Comparison of ENCODE assay signal across 17 cellular contexts in genomic region chrX:10052906-10053625, GRCh38.
DNase-seq lines count a peak whose midpoint lies in the region; ATAC-seq, FAIRE-seq and TF ChIP-seq lines count a peak whose summit lies in the region.
"Had no signal": no experiment of that assay in that cellular context is flagged by ENCODE, and none has a peak within 500 bp of the region (broad histone marks: within the 10 kb centered on the region; RNA-seq: fewer than 3 reads in every experiment).

No MANE protein-coding gene starts in this region.

- peaks cover 0 to 12% (median 0%) of the 10 kb centered on the region in 4 donors for H3K9me3 ChIP-seq in esophagus muscularis mucosa
- peaks cover 0 to 14% of the 10 kb centered on the region in 2 donors for H3K9me3 ChIP-seq in lung (ENCODE audit: control insufficient read depth in 2 of 2, insufficient read depth in 1 of 2, low read length in 1 of 2)
- H3K9me3 ChIP-seq in thyroid gland, result no peaks in the 10 kb centered on the region
- H3K9me3 ChIP-seq in HepG2 (ENCODE audit: low read length), result no peaks in the 10 kb centered on the region
- H3K9me3 ChIP-seq: colonic mucosa, right lobe of liver, thoracic aorta had no signal

- H3K4me1 ChIP-seq in esophagus muscularis mucosa (peaks cover 31 to 54% (median 53%) of the 10 kb centered on the region in 4 donors), lung (ENCODE audit: control insufficient read depth in 2 of 2, insufficient read depth in 2 of 2, low read length in 2 of 2) (peaks cover 12 to 17% of the 10 kb centered on the region in 2 donors), thyroid gland (peaks cover 0 to 30% of the 10 kb centered on the region in 2 donors), HepG2 (ENCODE audit: insufficient read depth, low read length) (no peaks in the 10 kb centered on the region)
- H3K4me1 ChIP-seq: colonic mucosa, right lobe of liver had no signal

- POLR2A ChIA-PET in HepG2 (lab: Yijun Ruan, JAX), result no interaction called here

- H4K20me1 ChIP-seq in HepG2 (ENCODE audit: insufficient read depth, low read length), result no peaks in the 10 kb centered on the region

- ATAC-seq in lung (ENCODE audit: insufficient read depth, low FRiP score) (no peak), HG03571 (IDR thresholded peaks at IDR 0.05; ENCODE audit: unreplicated experiment) (no peak), HG03342 (IDR thresholded peaks at IDR 0.05; ENCODE audit: unreplicated experiment) (no peak), HepG2 (no peak)
- ATAC-seq: GM23338, K562 had no signal

- H3K27ac ChIP-seq in esophagus muscularis mucosa (replicated peaks in 1 of 4), result peak overlapping the region; percentile 14 to 59 (median 47)
- peak overlapping the region; percentile 41 to 45 for H3K27ac ChIP-seq in lung (ENCODE audit: low read depth in 1 of 2, low read length in 1 of 2)
- H3K27ac ChIP-seq in thyroid gland, result peak overlapping the region in 1 of 3 donors; percentile 54
- H3K27ac ChIP-seq in HepG2 (ENCODE audit: extremely low read length, insufficient read depth, low read length), result no peak overlapping the region
- H3K27ac ChIP-seq: colonic mucosa, right lobe of liver had no signal

- no peak for TF ChIP-seq RAD21 in HepG2 (CRISPR knock-in tag; IDR thresholded peaks at IDR 0.05)

- no peak overlapping the region for H2AFZ ChIP-seq in HepG2 (ENCODE audit: low read length)
- H2AFZ ChIP-seq: GM23338 had no signal

- CTCF ChIA-PET in HepG2 (lab: Yijun Ruan, JAX; ENCODE audit: low intra/inter-chr PET ratio, low total read pairs), result no interaction called here

- H3K27me3 ChIP-seq in esophagus muscularis mucosa (no peaks in the 10 kb centered on the region), lung (ENCODE audit: control insufficient read depth, insufficient read depth) (no peaks in the 10 kb centered on the region), thyroid gland (no peaks in the 10 kb centered on the region), HepG2 (ENCODE audit: control insufficient read depth in 1 of 2, insufficient read depth in 2 of 2, low read length in 2 of 2) (no peaks in the 10 kb centered on the region)
- H3K27me3 ChIP-seq: colonic mucosa, right lobe of liver had no signal

- peak; percentile 29 for DNase-seq in M059J (ENCODE audit: low read depth)
- DNase-seq in esophagus muscularis mucosa (ENCODE audit: extremely low spot score), result no peak
- no peak for DNase-seq in lung (ENCODE audit: low spot score)
- peak; percentile 37 to 49 for DNase-seq in thyroid gland
- no peak for DNase-seq in HepG2 (ENCODE audit: low spot score)
- DNase-seq in effector CD8-positive, alpha-beta T cell (lab: John Stamatoyannopoulos, UW), result no peak
- DNase-seq: activated CD4-positive, alpha-beta T cell treated with anti-CD3 and anti-CD28 coated beads, Interleukin-2, amount 50 U/mL, for 4 hours; activated naive CD4-positive, alpha-beta T cell treated with Interleukin-2 at 50 U/mL for 16 hours; colonic mucosa; glutamatergic neuron; NCI-H2081; right lobe of liver had no signal

- H3K4me3 ChIP-seq in esophagus muscularis mucosa, result no peak overlapping the region
- H3K4me3 ChIP-seq in lung, result no peak overlapping the region
- no peak overlapping the region for H3K4me3 ChIP-seq in thyroid gland (replicated peaks in 1 of 3)
- H3K4me3 ChIP-seq in HepG2 (replicated peaks in 1 of 3; ENCODE audit: insufficient read depth in 1 of 3, low read depth in 2 of 3, low read length in 3 of 3), result no peak overlapping the region
- H3K4me3 ChIP-seq: colonic mucosa, GM23338, K562, right lobe of liver, thoracic aorta had no signal

- TF ChIP-seq POLR2A in esophagus muscularis mucosa (IDR thresholded peaks at IDR 0.05; ENCODE audit: low read depth) (no peak), thyroid gland (IDR thresholded peaks at IDR 0.05) (no peak), HepG2 (IDR thresholded peaks at IDR 0.05; ENCODE audit: insufficient read depth in 1 of 2, low read depth in 2 of 2, low read length in 2 of 2) (no peak)

- no peak for FAIRE-seq in HepG2 (lab: Jason Lieb, UNC)
- FAIRE-seq: K562 had no signal

- TF ChIP-seq EP300 in esophagus muscularis mucosa (IDR thresholded peaks at IDR 0.05), result no peak
- no peak for TF ChIP-seq EP300 in HepG2 (IDR thresholded peaks at IDR 0.05; ENCODE audit: low read depth in 2 of 2, low read length in 2 of 2)
- TF ChIP-seq EP300 in HepG2 (CRISPR knock-in tag; IDR thresholded peaks at IDR 0.05; ENCODE audit: borderline replicate concordance), result no peak

- no peaks in the 10 kb centered on the region for H3K79me2 ChIP-seq in HepG2 (ENCODE audit: insufficient read depth, low read length)

- H3K36me3 ChIP-seq in esophagus muscularis mucosa (no peaks in the 10 kb centered on the region), lung (ENCODE audit: control insufficient read depth in 2 of 2, insufficient read depth in 2 of 2, low read length in 2 of 2) (no peaks in the 10 kb centered on the region), thyroid gland (no peaks in the 10 kb centered on the region), HepG2 (replicated peaks in 1 of 2; ENCODE audit: control insufficient read depth in 1 of 2, insufficient read depth in 2 of 2, low read length in 2 of 2) (no peaks in the 10 kb centered on the region)
- H3K36me3 ChIP-seq: colonic mucosa, right lobe of liver, thoracic aorta had no signal

- H3K9ac ChIP-seq in HepG2 (ENCODE audit: insufficient read depth, low read depth, low read length), result no peak overlapping the region

- intact Hi-C loops in esophagus muscularis mucosa (cut with DNase I), result no loop called here
- intact Hi-C loops in thyroid gland (cut with DNase I), result no loop called here
- intact Hi-C loops in HepG2 (cut with micrococcal nuclease; ENCODE audit: unreplicated experiment), result no loop called here

- in situ Hi-C loops in HepG2 (cut with HindIII; ENCODE audit: extremely low pct_ligation_motif_present, low pct_unique_long_range_greater_than_20kb), result no loop called here

- BruUV-seq in HepG2 (replicated peaks; lab: Mats Ljungman, UMichigan), result no TSS peak

- no peak overlapping the region for H3K4me2 ChIP-seq in HepG2 (ENCODE audit: low read depth, low read length)
- H3K4me2 ChIP-seq: GM23338 had no signal

- TF ChIP-seq CTCF in esophagus muscularis mucosa (IDR thresholded peaks at IDR 0.05) (no peak), lung (IDR thresholded peaks at IDR 0.05; ENCODE audit: control extremely low read depth, extremely low read depth) (no peak), thyroid gland (IDR thresholded peaks at IDR 0.05) (no peak), HepG2 (CRISPR knock-in tag; IDR thresholded peaks at IDR 0.05) (no peak)

- WGBS in esophagus muscularis mucosa, result 76% methylated on average over 4 of the region's 5 CpGs
- 70 to 86% methylated on average over 5 of the region's 5 CpGs for WGBS in lung, 2 donors
- 82 to 92% methylated on average over 4 to 5 of the region's 5 CpGs for WGBS in thyroid gland, 2 donors
- 86% methylated on average over 4 of the region's 5 CpGs for WGBS in HepG2 (ENCODE audit: low lambda C conversion rate)

TF ChIP-seq in HepG2, 621 proteins besides CTCF, POLR2A, EP300 and RAD21 (continues in another document):
- TF ChIP-seq JUN (CRISPR knock-in tag; IDR thresholded peaks at IDR 0.05), result no peak
- TF ChIP-seq ZNF737 (CRISPR knock-in tag; IDR thresholded peaks at IDR 0.05; ENCODE audit: borderline replicate concordance), result no peak
- no peak for TF ChIP-seq MTA3 (CRISPR knock-in tag; IDR thresholded peaks at IDR 0.05)
- no peak for TF ChIP-seq TAF15 (IDR thresholded peaks at IDR 0.05; ENCODE audit: low read depth, low read length, poor library complexity, severe bottlenecking)

Comparison
In these comparisons a context has a peak if more than half of its experiments do, and no peak if none do; other contexts are left out.
1. DNase-seq: peak in M059J (single experiment) and thyroid gland (2 of 2); none in esophagus muscularis mucosa (single experiment), lung (single experiment), HepG2 (single experiment) and effector CD8-positive, alpha-beta T cell (single experiment).